In the genomic region with DNA sequence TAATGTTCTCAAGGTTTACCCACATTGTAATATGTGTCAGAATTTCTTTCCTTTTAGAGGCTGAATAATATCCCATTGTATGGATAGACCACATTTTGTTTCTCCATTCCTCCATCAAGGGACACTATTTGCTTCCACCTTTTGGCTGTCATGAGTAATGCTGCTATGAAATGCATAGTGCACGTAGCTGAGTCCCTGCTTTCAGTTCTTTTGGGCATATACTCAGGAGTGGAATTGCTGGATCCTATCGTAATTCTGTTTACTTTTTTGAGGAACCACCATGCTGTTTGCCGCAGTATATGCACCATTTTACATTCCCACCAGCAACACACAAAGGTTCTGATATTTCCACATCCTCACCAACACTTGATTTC, we compare ENCODE assay signal across 19 cellular contexts. TPM values are rescaled to one million over a fixed set of nuclear protein-coding genes. Genes with fewer than 3 reads are reported as not detected.
DNase-seq lines count a peak whose midpoint lies in the region; ATAC-seq, FAIRE-seq and TF ChIP-seq lines count a peak whose summit lies in the region.
"Had no signal": no experiment of that assay in that cellular context is flagged by ENCODE, and none has a peak within 500 bp of the region (broad histone marks: within the 10 kb centered on the region; RNA-seq: fewer than 3 reads in every experiment).

No MANE protein-coding gene starts in this region.

- H3K27ac Mint-ChIP-seq in endothelial cell (ENCODE audit: unreplicated experiment) = peak overlapping the region; percentile 33
- no peak overlapping the region for H3K27ac Mint-ChIP-seq in immature natural killer cell
- H3K27ac Mint-ChIP-seq: natural killer cell had no signal

- H3K4me1 ChIP-seq in left ventricle myocardium inferior (peaks cover 4% of the 10 kb centered on the region), upper lobe of right lung (no peaks in the 10 kb centered on the region)
- H3K4me1 ChIP-seq: HAP-1 had no signal

- H3K4me1 Mint-ChIP-seq in endothelial cell (ENCODE audit: unreplicated experiment) = peaks cover 11% of the 10 kb centered on the region
- H3K4me1 Mint-ChIP-seq in immature natural killer cell = peaks cover 0 to under 1% of the 10 kb centered on the region in 2 donors
- H3K4me1 Mint-ChIP-seq: natural killer cell had no signal

- intact Hi-C loops in left ventricle myocardium inferior (cut with micrococcal nuclease) (no loop called here), Right ventricle myocardium inferior (cut with DNase I) (no loop called here), upper lobe of right lung (cut with DNase I) (no loop called here)

- H3K27me3 ChIP-seq in left ventricle myocardium inferior (ENCODE audit: low read depth) (no peaks in the 10 kb centered on the region), upper lobe of right lung (no peaks in the 10 kb centered on the region)

- TF ChIP-seq CTCF in left ventricle myocardium inferior (IDR thresholded peaks at IDR 0.05; ENCODE audit: borderline replicate concordance) (peak; percentile 27), endothelial cell (IDR thresholded peaks at IDR 0.05; ENCODE audit: unreplicated experiment) (no peak), upper lobe of right lung (IDR thresholded peaks at IDR 0.05) (peak; percentile 11)

- no peak for FAIRE-seq in GM12891 (lab: Jason Lieb, UNC)

- H3K4me3 Mint-ChIP-seq in endothelial cell (ENCODE audit: unreplicated experiment) (peak overlapping the region; percentile 48), immature natural killer cell (no peak overlapping the region)
- H3K4me3 Mint-ChIP-seq: IgD-negative memory B cell, natural killer cell had no signal

- H3K9me3 ChIP-seq in left ventricle myocardium inferior (replicated peaks) = no peaks in the 10 kb centered on the region
- H3K9me3 ChIP-seq in upper lobe of right lung = no peaks in the 10 kb centered on the region
- H3K9me3 ChIP-seq: HAP-1, thoracic aorta had no signal

- H3K27me3 Mint-ChIP-seq in endothelial cell (ENCODE audit: unreplicated experiment) (peaks cover 21% of the 10 kb centered on the region), immature natural killer cell (ENCODE audit: low read depth in 3 of 3) (peaks cover 0 to 6% (median 3%) of the 10 kb centered on the region in 3 donors)
- H3K27me3 Mint-ChIP-seq: IgD-negative memory B cell had no signal

- no peak for TF ChIP-seq POLR2A in GM12891 (IDR thresholded peaks at IDR 0.05; ENCODE audit: low read depth, low read length)

- H3K36me3 ChIP-seq in left ventricle myocardium inferior (peaks cover 29% of the 10 kb centered on the region), upper lobe of right lung (no peaks in the 10 kb centered on the region)

- no peaks in the 10 kb centered on the region for H3K9me3 Mint-ChIP-seq in endothelial cell (ENCODE audit: unreplicated experiment)
- H3K9me3 Mint-ChIP-seq in immature natural killer cell = no peaks in the 10 kb centered on the region
- H3K9me3 Mint-ChIP-seq: IgD-negative memory B cell, natural killer cell had no signal

- DNase-seq in left ventricle myocardium inferior (no peak), Right ventricle myocardium inferior (ENCODE audit: missing footprints) (no peak), NCI-H69 (lab: John Stamatoyannopoulos, UW) (peak; percentile 3), endothelial cell (ENCODE audit: low spot score) (no peak), upper lobe of right lung (no peak), GM12891 (ENCODE audit: insufficient read length, low spot score) (no peak), immature natural killer cell (no peak), UCSD-AML1 (lab: John Stamatoyannopoulos, UW; ENCODE audit: unreplicated experiment) (no peak)
- DNase-seq: activated effector memory CD4-positive, alpha-beta T cell treated with Interleukin-2 at 50 U/mL for 16 hours; foreskin melanocyte; mammary epithelial cell; natural killer cell; NCI-H1436 treated with DMSO at 0.1 percent for 48 hours; NCI-H446 treated with DMSO at 0.1 percent for 48 hours; retina had no signal

- H3K27ac ChIP-seq in left ventricle myocardium inferior (replicated peaks) = no peak overlapping the region
- no peak overlapping the region for H3K27ac ChIP-seq in upper lobe of right lung
- H3K27ac ChIP-seq: thoracic aorta had no signal

- ATAC-seq in Right ventricle myocardium inferior (no peak), upper lobe of right lung (no peak)
- ATAC-seq: natural killer cell had no signal

- H3K36me3 Mint-ChIP-seq in endothelial cell (ENCODE audit: low read depth, unreplicated experiment) (peaks cover 38% of the 10 kb centered on the region), immature natural killer cell (no peaks in the 10 kb centered on the region)
- H3K36me3 Mint-ChIP-seq: IgD-negative memory B cell, natural killer cell had no signal

- no peak overlapping the region for H3K4me3 ChIP-seq in left ventricle myocardium inferior
- no peak overlapping the region for H3K4me3 ChIP-seq in upper lobe of right lung
- H3K4me3 ChIP-seq: HAP-1, thoracic aorta had no signal

TF ChIP-seq in GM12891, 5 proteins besides CTCF, POLR2A, EP300 and RAD21:
- TF ChIP-seq TAF1 (IDR thresholded peaks at IDR 0.05; ENCODE audit: low read depth, low read length) (no peak), POU2F2 (IDR thresholded peaks at IDR 0.05; ENCODE audit: low read depth, low read length) (no peak), PAX5 (IDR thresholded peaks at IDR 0.05; ENCODE audit: insufficient read depth, low read length, severe bottlenecking) (no peak), POLR2AphosphoS5 (IDR thresholded peaks at IDR 0.05; ENCODE audit: low read depth, low read length) (no peak), SPI1 (IDR thresholded peaks at IDR 0.05; ENCODE audit: low read depth, low read length) (no peak)

RNA-seq across cellular contexts. Expression of a gene that starts 60.0 kb away (rescaled TPM):
- total RNA-seq in left ventricle myocardium inferior (2.6 TPM), Right ventricle myocardium inferior (4.3 TPM), endothelial cell (ENCODE audit: unreplicated experiment) (not detected), upper lobe of right lung (32.3 TPM)
- 13.2 TPM for polyA plus RNA-seq in GM12891 (2012; ENCODE audit: low read depth, missing spikeins)
- 1,000 to 10,000 TPM; 4,156 to 6,150 (median 5,696) TPM for polyA plus RNA-seq in immature natural killer cell
- total RNA-seq: dermis microvascular lymphatic vessel endothelial cell, mammary epithelial cell had no signal
